27 cellular contexts compared by ENCODE assay signal in genomic region chr2:36824281-36824680, GRCh38.
"Had no signal": no experiment of that assay in that cellular context is flagged by ENCODE, and none has a peak within 500 bp of the region (broad histone marks: within the 10 kb centered on the region; RNA-seq: fewer than 3 reads in every experiment).

No MANE protein-coding gene starts in this region.

- H3K36me3 Mint-ChIP-seq: activated naive CD8-positive, alpha-beta T cell treated with anti-CD3 and anti-CD28 coated beads for 36 hours; memory B cell; natural killer cell treated with Interleukin-12 subunit alpha and Interleukin-12 subunit beta and Interleukin-15 and Interleukin-18, amount 100 ng/mL, for 72 hours had no signal

- H3K4me3 ChIP-seq: breast epithelium, esophagus squamous epithelium, gastrocnemius medialis, thyroid gland, upper lobe of right lung had no signal

- H3K4me1 Mint-ChIP-seq: activated B cell treated with CpG ODN at 0.5 μM for 24 hours; activated CD4-positive, alpha-beta T cell treated with anti-CD3 and anti-CD28 coated beads for 36 hours; activated naive CD8-positive, alpha-beta T cell treated with anti-CD3 and anti-CD28 coated beads for 36 hours; central memory CD8-positive, alpha-beta T cell; memory B cell had no signal

- H3K4me1 ChIP-seq: breast epithelium, esophagus squamous epithelium, gastrocnemius medialis, parathyroid adenoma, upper lobe of right lung had no signal

- H3K27me3 ChIP-seq: breast epithelium, gastrocnemius medialis, thyroid gland, upper lobe of right lung had no signal

- H3K27me3 Mint-ChIP-seq: activated B cell treated with CpG ODN at 0.5 μM for 24 hours; central memory CD8-positive, alpha-beta T cell; natural killer cell treated with Interleukin-12 subunit alpha and Interleukin-12 subunit beta and Interleukin-15 and Interleukin-18, amount 100 ng/mL, for 72 hours had no signal

- H3K9me3 ChIP-seq: breast epithelium, esophagus squamous epithelium, gastrocnemius medialis, thyroid gland, upper lobe of right lung had no signal

- H3K9ac ChIP-seq: parathyroid adenoma had no signal

- H3K27ac Mint-ChIP-seq: activated B cell treated with CpG ODN at 0.5 μM for 24 hours; activated CD4-positive, alpha-beta T cell treated with anti-CD3 and anti-CD28 coated beads for 36 hours; activated naive CD8-positive, alpha-beta T cell treated with anti-CD3 and anti-CD28 coated beads for 36 hours; activated T-cell treated with anti-CD3 and anti-CD28 coated beads, Interleukin-2, amount 50 U/mL, for 24 hours; activated T-helper 2 cell treated with anti-CD3 and anti-CD28 coated beads, Interferon-gamma antibody, Interleukin-2, Interleukin-4, amounts not matched to agents 10 μg/mL and 5 μg/mL and 100 μg/mL, durations not matched to agents 14 hours and 24 hours and 36 hours; effector memory CD8-positive, alpha-beta T cell; memory B cell; natural killer cell treated with Interleukin-12 subunit alpha and Interleukin-12 subunit beta and Interleukin-15 and Interleukin-18, amount 100 ng/mL, for 72 hours; stimulated activated naive CD8-positive, alpha-beta T cell treated with anti-CD3 and anti-CD28 coated beads, Interleukin-15, Interleukin-2, amounts not matched to agents 100 ng/mL and 50 ng/mL, for 24 hours; T-helper 1 cell treated with Interleukin-12 subunit alpha and Interleukin-12 subunit beta and Interleukin-4 antibody, amounts not matched to agents 30 μg/mL and 1 μg/mL, for 36 hours had no signal

- H3K36me3 ChIP-seq: breast epithelium, esophagus squamous epithelium, gastrocnemius medialis, thyroid gland, upper lobe of right lung had no signal

- DNase-seq: activated B cell treated with CpG ODN at 0.5 μM for 24 hours; activated CD4-positive, alpha-beta T cell treated with anti-CD3 and anti-CD28 coated beads for 36 hours; activated CD4-positive, alpha-beta T cell treated with anti-CD3 and anti-CD28 coated beads, Interleukin-2, amount 50 U/mL, for 4 hours; activated CD8-positive, alpha-beta memory T cell treated with anti-CD3 and anti-CD28 coated beads for 24 hours; activated CD8-positive, alpha-beta memory T cell treated with anti-CD3 and anti-CD28 coated beads, Interleukin-2, amount 50 U/mL, for 4 hours; activated naive CD4-positive, alpha-beta T cell treated with Interleukin-2 at 50 U/mL for 16 hours; activated naive CD8-positive, alpha-beta T cell treated with anti-CD3 and anti-CD28 coated beads for 36 hours; activated T-cell treated with anti-CD3 and anti-CD28 coated beads, Interleukin-2, amount 50 U/mL, for 24 hours; effector memory CD8-positive, alpha-beta T cell; esophagus squamous epithelium; gastrocnemius medialis; hypothalamus; right cardiac atrium; stimulated activated CD4-positive, alpha-beta T cell treated with anti-CD3 and anti-CD28 coated beads, Interleukin-12 subunit alpha, Interleukin-12 subunit beta, amount 100 ng/mL, for 4 hours; stimulated activated CD4-positive, alpha-beta T cell treated with anti-CD3 and anti-CD28 coated beads, Interleukin-4, amount 100 ng/mL, for 4 hours; substantia nigra; T1000; thyroid gland; upper lobe of right lung had no signal

- H3K27ac ChIP-seq: breast epithelium, esophagus squamous epithelium, gastrocnemius medialis, parathyroid adenoma, thyroid gland, upper lobe of right lung had no signal

- H3K4me3 Mint-ChIP-seq: activated B cell treated with CpG ODN at 0.5 μM for 24 hours; activated CD4-positive, alpha-beta T cell treated with anti-CD3 and anti-CD28 coated beads for 36 hours; activated naive CD8-positive, alpha-beta T cell treated with anti-CD3 and anti-CD28 coated beads for 36 hours; activated T-cell treated with anti-CD3 and anti-CD28 coated beads, Interleukin-2, amount 50 U/mL, for 24 hours; central memory CD8-positive, alpha-beta T cell; effector memory CD8-positive, alpha-beta T cell; memory B cell; natural killer cell treated with Interleukin-12 subunit alpha and Interleukin-12 subunit beta and Interleukin-15 and Interleukin-18, amount 100 ng/mL, for 72 hours; stimulated activated naive CD8-positive, alpha-beta T cell treated with anti-CD3 and anti-CD28 coated beads, Interleukin-15, Interleukin-2, amounts not matched to agents 100 ng/mL and 50 ng/mL, for 24 hours; T-helper 1 cell treated with Interleukin-12 subunit alpha and Interleukin-12 subunit beta and Interleukin-4 antibody, amounts not matched to agents 30 μg/mL and 1 μg/mL, for 36 hours had no signal

- H3K9me3 Mint-ChIP-seq: activated naive CD8-positive, alpha-beta T cell treated with anti-CD3 and anti-CD28 coated beads for 36 hours; activated T-cell treated with anti-CD3 and anti-CD28 coated beads, Interleukin-2, amount 50 U/mL, for 24 hours; activated T-helper 2 cell treated with anti-CD3 and anti-CD28 coated beads, Interferon-gamma antibody, Interleukin-2, Interleukin-4, amounts not matched to agents 10 μg/mL and 5 μg/mL and 100 μg/mL, durations not matched to agents 14 hours and 24 hours and 36 hours; central memory CD8-positive, alpha-beta T cell; effector memory CD8-positive, alpha-beta T cell; memory B cell; natural killer cell treated with Interleukin-12 subunit alpha and Interleukin-12 subunit beta and Interleukin-15 and Interleukin-18, amount 100 ng/mL, for 72 hours; stimulated activated naive CD8-positive, alpha-beta T cell treated with anti-CD3 and anti-CD28 coated beads, Interleukin-15, Interleukin-2, amounts not matched to agents 100 ng/mL and 50 ng/mL, for 24 hours; T-helper 1 cell treated with Interleukin-12 subunit alpha and Interleukin-12 subunit beta and Interleukin-4 antibody, amounts not matched to agents 30 μg/mL and 1 μg/mL, for 36 hours had no signal
